23 cellular contexts compared by ENCODE assay signal in the genomic region with DNA sequence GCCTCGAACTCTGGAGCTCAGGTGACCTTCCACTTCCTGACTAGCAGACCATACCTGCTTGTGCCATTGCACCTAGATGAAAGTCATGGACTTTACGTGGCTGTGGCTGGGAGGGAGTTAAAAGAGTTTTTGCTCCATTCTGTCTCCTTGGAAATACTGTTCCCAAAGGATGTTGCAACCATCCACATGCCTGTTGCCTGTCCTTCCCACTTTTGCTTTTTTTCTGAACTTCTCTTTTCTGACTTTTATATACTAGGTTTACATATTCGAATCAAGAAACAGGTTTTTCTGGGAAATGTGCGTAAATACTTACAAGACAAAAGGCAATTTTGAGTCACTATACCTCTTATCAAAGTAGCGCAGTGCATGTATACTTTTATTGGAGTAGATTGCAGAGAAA.
"Had no signal": no experiment of that assay in that cellular context is flagged by ENCODE, and none has a peak within 500 bp of the region (broad histone marks: within the 10 kb centered on the region; RNA-seq: fewer than 3 reads in every experiment).

No MANE protein-coding gene starts in this region.

- H3K27ac ChIP-seq: hepatocyte, left ventricle myocardium inferior, pancreas, uterus, VCaP had no signal

- H3K9me3 ChIP-seq: esophagus squamous epithelium, left ventricle myocardium inferior, pancreas, tibial nerve, uterus had no signal

- ATAC-seq: activated CD4-positive, CD25-positive, alpha-beta regulatory T cell treated with anti-CD3 and anti-CD28 coated beads, Interleukin-2, amount 50 U/mL, for 24 hours; activated CD8-positive, alpha-beta T cell treated with anti-CD3 and anti-CD28 coated beads, Interleukin-2, amount 10 ng/mL, durations not matched to agents 7 days and 5 days; activated T-helper 17 cell treated with anti-CD3 and anti-CD28 coated beads, Interleukin-2, amount 50 U/mL, for 72 hours; pancreas had no signal

- H3K4me2 ChIP-seq: hepatocyte had no signal

- H3K27me3 Mint-ChIP-seq: activated naive CD8-positive, alpha-beta T cell; activated T-helper 17 cell treated with anti-CD3 and anti-CD28 coated beads, Interleukin-2, amount 50 U/mL, for 72 hours; central memory CD8-positive, alpha-beta T cell; stimulated activated naive CD8-positive, alpha-beta T cell treated with anti-CD3 and anti-CD28 coated beads, Interleukin-15, Interleukin-2, amounts not matched to agents 100 ng/mL and 50 ng/mL, for 24 hours had no signal

- H2AFZ ChIP-seq: hepatocyte had no signal

- H3K4me1 ChIP-seq: uterus had no signal

- H3K4me3 Mint-ChIP-seq: activated CD8-positive, alpha-beta T cell treated with anti-CD3 and anti-CD28 coated beads, Interleukin-2, amount 10 ng/mL, durations not matched to agents 7 days and 5 days; activated naive CD8-positive, alpha-beta T cell; activated T-helper 17 cell treated with anti-CD3 and anti-CD28 coated beads, Interleukin-2, amount 50 U/mL, for 72 hours; central memory CD8-positive, alpha-beta T cell; immature natural killer cell; nephron; stimulated activated naive CD8-positive, alpha-beta T cell treated with anti-CD3 and anti-CD28 coated beads, Interleukin-15, Interleukin-2, amounts not matched to agents 100 ng/mL and 50 ng/mL, for 24 hours had no signal

- H3K9me3 Mint-ChIP-seq: activated T-helper 17 cell treated with anti-CD3 and anti-CD28 coated beads, Interleukin-2, amount 50 U/mL, for 72 hours; central memory CD8-positive, alpha-beta T cell; immature natural killer cell; nephron; stimulated activated naive CD8-positive, alpha-beta T cell treated with anti-CD3 and anti-CD28 coated beads, Interleukin-15, Interleukin-2, amounts not matched to agents 100 ng/mL and 50 ng/mL, for 24 hours had no signal

- FAIRE-seq: astrocyte, pancreas had no signal

- DNase-seq: activated CD4-positive, alpha-beta T cell treated with anti-CD3 and anti-CD28 coated beads, Interleukin-2, amount 50 U/mL, for 1 hour; activated CD8-positive, alpha-beta T cell treated with anti-CD3 and anti-CD28 coated beads, Interleukin-2, amount 10 ng/mL, durations not matched to agents 7 days and 5 days; esophagus squamous epithelium; foreskin melanocyte; immature natural killer cell; left ventricle myocardium inferior; pancreas; right cardiac atrium; stimulated activated CD4-positive, alpha-beta T cell treated with anti-CD3 and anti-CD28 coated beads, Interleukin-1b, Interleukin-23, amount 100 ng/mL, for 48 hours; SW 1271; uterus had no signal

- H3K27me3 ChIP-seq: esophagus squamous epithelium, hepatocyte, pancreas, tibial nerve, uterus had no signal

- H3K4me3 ChIP-seq: coronary artery, esophagus squamous epithelium, hepatocyte, left ventricle myocardium inferior, pancreas, skin epidermis, tibial nerve, uterus had no signal

- H3K36me3 Mint-ChIP-seq: activated naive CD8-positive, alpha-beta T cell had no signal

- H3K36me3 ChIP-seq: esophagus squamous epithelium, left ventricle myocardium inferior, pancreas, tibial nerve, uterus had no signal

- H3K27ac Mint-ChIP-seq: activated CD8-positive, alpha-beta T cell treated with anti-CD3 and anti-CD28 coated beads, Interleukin-2, amount 10 ng/mL, durations not matched to agents 7 days and 5 days; activated naive CD8-positive, alpha-beta T cell; activated T-helper 17 cell treated with anti-CD3 and anti-CD28 coated beads, Interleukin-2, amount 50 U/mL, for 72 hours; immature natural killer cell; nephron; stimulated activated naive CD8-positive, alpha-beta T cell treated with anti-CD3 and anti-CD28 coated beads, Interleukin-15, Interleukin-2, amounts not matched to agents 100 ng/mL and 50 ng/mL, for 24 hours had no signal

- H3K79me2 ChIP-seq: hepatocyte had no signal
